In the genomic region with DNA sequence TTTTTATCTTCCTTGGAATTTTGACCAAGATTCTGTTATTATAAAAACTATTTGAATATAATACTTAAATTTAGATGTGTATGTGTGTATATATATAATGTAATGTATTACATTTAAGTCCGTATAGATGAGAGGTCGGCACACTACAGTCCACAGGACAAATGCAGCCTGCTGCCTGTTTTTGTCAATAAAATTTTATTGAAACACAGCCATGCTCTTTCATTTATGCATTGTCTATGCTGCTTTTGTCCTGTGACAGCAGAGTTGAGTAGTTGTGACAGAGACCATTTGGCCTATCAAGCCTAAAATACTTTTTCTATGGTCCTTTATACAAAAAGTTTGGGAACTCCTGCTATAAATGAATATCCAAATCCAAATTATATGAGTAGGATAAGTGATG, we compare ENCODE assay signal across 31 cellular contexts.
DNase-seq lines count a peak whose midpoint lies in the region; ATAC-seq, FAIRE-seq and TF ChIP-seq lines count a peak whose summit lies in the region.
"Had no signal": no experiment of that assay in that cellular context is flagged by ENCODE, and none has a peak within 500 bp of the region (broad histone marks: within the 10 kb centered on the region; RNA-seq: fewer than 3 reads in every experiment).

No MANE protein-coding gene starts in this region.

- DNase-seq in K562 (ENCODE audit: extremely low read depth in 1 of 4, low spot score in 3 of 4) (no peak), heart right ventricle (no peak)
- DNase-seq: 8988T; ACHN; AML-193; BE2C; C1 segment of cervical spinal cord; Caco-2; Calu3; CD4-positive, alpha-beta memory T cell; CD4-positive, alpha-beta T cell; CD4-positive, CD25-positive, alpha-beta regulatory T cell; CD8-positive, alpha-beta memory T cell; CD8-positive, alpha-beta T cell; COR-L47; DMS 273 treated with DMSO at 0.1 percent for 48 hours; DMS153; DMS53; DMS79; DMS79 treated with DMSO at 0.1 percent for 48 hours; DND-41; EL had no signal

- H4K20me1 ChIP-seq in K562 (replicated peaks; ENCODE audit: control insufficient read depth, insufficient read depth, low read length), result no peaks in the 10 kb centered on the region
- H4K20me1 ChIP-seq: BLaER1; BLaER1 treated with 17β-estradiol and CSF1 and Interleukin-3, amounts not matched to agents 10 nM and 100 nM had no signal

- TF ChIP-seq CTCF in K562 (IDR thresholded peaks at IDR 0.05 in 2 of 3, conservative IDR thresholded peaks at IDR 0.05 in 1 of 3; ENCODE audit: insufficient read depth in 2 of 3, low read depth in 1 of 3, low read length in 3 of 3), result no peak
- no peak for TF ChIP-seq CTCF in heart right ventricle (IDR thresholded peaks at IDR 0.05)

- no peak overlapping the region for H3K9ac ChIP-seq in K562 (ENCODE audit: insufficient read depth in 1 of 2, low read depth in 2 of 2, low read length in 2 of 2)
- H3K9ac ChIP-seq: BLaER1; BLaER1 treated with 17β-estradiol and CSF1 and Interleukin-3, amounts not matched to agents 10 nM and 100 nM had no signal

- CTCF ChIA-PET in K562 (lab: Yijun Ruan, JAX; ENCODE audit: low intra/inter-chr PET ratio), result no interaction called here

- H3K36me3 ChIP-seq in K562 (ENCODE audit: control insufficient read depth, insufficient read depth, low read length), result 0 out of 3 replicates have a peak, but pooled peaks cover 2% of the 10 kb centered on the region
- peaks cover 0 to 58% (median 6%) of the 10 kb centered on the region in 9 donors for H3K36me3 ChIP-seq in heart right ventricle
- H3K36me3 ChIP-seq: BE2C, BLaER1 had no signal

- H3K9me3 ChIP-seq in K562 (replicated peaks; ENCODE audit: control insufficient read depth, insufficient read depth, low read depth, low read length) (no peaks in the 10 kb centered on the region), heart right ventricle (no peaks in the 10 kb centered on the region)
- H3K9me3 ChIP-seq: A549; BE2C; BLaER1; BLaER1 treated with 17β-estradiol and CSF1 and Interleukin-3, amounts not matched to agents 10 nM and 100 nM; Caco-2 had no signal

- H3K4me1 ChIP-seq in K562 (replicated peaks in 1 of 2; ENCODE audit: control insufficient read depth in 2 of 2, insufficient read depth in 2 of 2, low read length in 2 of 2) (no peaks in the 10 kb centered on the region; a peak in 1 of 5 replicates), heart right ventricle (no peaks in the 10 kb centered on the region)
- H3K4me1 ChIP-seq: BE2C, BLaER1, Caco-2 had no signal

- in situ Hi-C loops in K562 (cut with MboI), result no loop called here

- intact Hi-C loops in K562 (cut with micrococcal nuclease), result no loop called here
- intact Hi-C loops in heart right ventricle (cut with DNase I), result no loop called here

- H3K4me3 ChIP-seq in K562, result no peak overlapping the region
- no peak overlapping the region for H3K4me3 ChIP-seq in heart right ventricle
- H3K4me3 ChIP-seq: A549; BLaER1; BLaER1 treated with 17β-estradiol and CSF1 and Interleukin-3, amounts not matched to agents 10 nM and 100 nM had no signal

- no peak overlapping the region for H3K27ac ChIP-seq in K562 (ENCODE audit: extremely low read depth, low read depth, low read length)
- no peak overlapping the region for H3K27ac ChIP-seq in heart right ventricle
- H3K27ac ChIP-seq: 22Rv1; A549; BLaER1; BLaER1 treated with 17β-estradiol and CSF1 and Interleukin-3, amounts not matched to agents 10 nM and 100 nM; C4-2B had no signal

- no peak overlapping the region for H2AFZ ChIP-seq in K562 (ENCODE audit: low read depth, low read length)

- POLR2A ChIA-PET in K562 (lab: Yijun Ruan, JAX), result no interaction called here

- no peaks in the 10 kb centered on the region for H3K27me3 ChIP-seq in K562 (ENCODE audit: control insufficient read depth in 2 of 2, insufficient read depth in 2 of 2, low read length in 2 of 2)
- no peaks in the 10 kb centered on the region for H3K27me3 ChIP-seq in heart right ventricle
- H3K27me3 ChIP-seq: BE2C; BLaER1; BLaER1 treated with 17β-estradiol and CSF1 and Interleukin-3, amounts not matched to agents 10 nM and 100 nM had no signal

- no peak for TF ChIP-seq POLR2A in K562 (conservative IDR thresholded peaks at IDR 0.05)

- FAIRE-seq in G401.6 (lab: Jason Lieb, UNC) (peak; percentile 53), K562 (lab: Jason Lieb, UNC) (no peak)
- FAIRE-seq: A204.1, A549, D721Med had no signal

- H3K4me2 ChIP-seq in K562 (ENCODE audit: insufficient read depth, low read length), result no peak overlapping the region
- H3K4me2 ChIP-seq: A549; BLaER1; BLaER1 treated with 17β-estradiol and CSF1 and Interleukin-3, amounts not matched to agents 10 nM and 100 nM had no signal

- no TSS peak for BruUV-seq in K562 (replicated peaks; lab: Mats Ljungman, UMichigan)

- TF ChIP-seq EP300 in K562 (IDR thresholded peaks at IDR 0.05; ENCODE audit: low read length), result no peak

- no peaks in the 10 kb centered on the region for H3K9me1 ChIP-seq in K562 (ENCODE audit: control insufficient read depth, insufficient read depth, low read length)

- 35% methylated on average over 2 of the region's 2 CpGs for WGBS in K562 (ENCODE audit: insufficient coverage, low coverage, missing lambda C conversion rate)
- 82 to 97% methylated on average over 2 of the region's 2 CpGs for WGBS in heart right ventricle, 2 donors

- no peak for TF ChIP-seq RAD21 in K562 (CRISPR knock-in tag; conservative IDR thresholded peaks at IDR 0.05 in 1 of 2, IDR thresholded peaks at IDR 0.05 in 1 of 2)

- H3K79me2 ChIP-seq in K562 (ENCODE audit: control insufficient read depth, insufficient read depth, low read length), result no peaks in the 10 kb centered on the region

- ATAC-seq in K562 (no peak), GM18858 (IDR thresholded peaks at IDR 0.05; ENCODE audit: unreplicated experiment) (no peak), heart right ventricle (no peak)
- ATAC-seq: A549; CD8-positive, alpha-beta T cell had no signal

TF ChIP-seq in K562, 482 proteins besides CTCF, POLR2A, EP300 and RAD21:
- no peak for TF ChIP-seq PHTF2 (CRISPR knock-in tag; IDR thresholded peaks at IDR 0.05)
- no peak for TF ChIP-seq HEY1 (CRISPR knock-in tag; IDR thresholded peaks at IDR 0.05; ENCODE audit: borderline replicate concordance)
- TF ChIP-seq PHB2 (IDR thresholded peaks at IDR 0.05; ENCODE audit: low read depth), result no peak
- no peak for TF ChIP-seq JUNB (CRISPR knock-in tag; conservative IDR thresholded peaks at IDR 0.05)
- no peak for TF ChIP-seq ZNF197 (CRISPR knock-in tag; IDR thresholded peaks at IDR 0.05; ENCODE audit: low read depth)
- TF ChIP-seq ZNF134 (CRISPR knock-in tag; conservative IDR thresholded peaks at IDR 0.05), result no peak
- TF ChIP-seq, protein P1, sequence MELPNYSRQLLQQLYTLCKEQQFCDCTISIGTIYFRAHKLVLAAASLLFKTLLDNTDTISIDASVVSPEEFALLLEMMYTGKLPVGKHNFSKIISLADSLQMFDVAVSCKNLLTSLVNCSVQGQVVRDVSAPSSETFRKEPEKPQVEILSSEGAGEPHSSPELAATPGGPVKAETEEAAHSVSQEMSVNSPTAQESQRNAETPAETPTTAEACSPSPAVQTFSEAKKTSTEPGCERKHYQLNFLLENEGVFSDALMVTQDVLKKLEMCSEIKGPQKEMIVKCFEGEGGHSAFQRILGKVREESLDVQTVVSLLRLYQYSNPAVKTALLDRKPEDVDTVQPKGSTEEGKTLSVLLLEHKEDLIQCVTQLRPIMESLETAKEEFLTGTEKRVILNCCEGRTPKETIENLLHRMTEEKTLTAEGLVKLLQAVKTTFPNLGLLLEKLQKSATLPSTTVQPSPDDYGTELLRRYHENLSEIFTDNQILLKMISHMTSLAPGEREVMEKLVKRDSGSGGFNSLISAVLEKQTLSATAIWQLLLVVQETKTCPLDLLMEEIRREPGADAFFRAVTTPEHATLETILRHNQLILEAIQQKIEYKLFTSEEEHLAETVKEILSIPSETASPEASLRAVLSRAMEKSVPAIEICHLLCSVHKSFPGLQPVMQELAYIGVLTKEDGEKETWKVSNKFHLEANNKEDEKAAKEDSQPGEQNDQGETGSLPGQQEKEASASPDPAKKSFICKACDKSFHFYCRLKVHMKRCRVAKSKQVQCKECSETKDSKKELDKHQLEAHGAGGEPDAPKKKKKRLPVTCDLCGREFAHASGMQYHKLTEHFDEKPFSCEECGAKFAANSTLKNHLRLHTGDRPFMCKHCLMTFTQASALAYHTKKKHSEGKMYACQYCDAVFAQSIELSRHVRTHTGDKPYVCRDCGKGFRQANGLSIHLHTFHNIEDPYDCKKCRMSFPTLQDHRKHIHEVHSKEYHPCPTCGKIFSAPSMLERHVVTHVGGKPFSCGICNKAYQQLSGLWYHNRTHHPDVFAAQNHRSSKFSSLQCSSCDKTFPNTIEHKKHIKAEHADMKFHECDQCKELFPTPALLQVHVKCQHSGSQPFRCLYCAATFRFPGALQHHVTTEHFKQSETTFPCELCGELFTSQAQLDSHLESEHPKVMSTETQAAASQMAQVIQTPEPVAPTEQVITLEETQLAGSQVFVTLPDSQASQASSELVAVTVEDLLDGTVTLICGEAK (IDR thresholded peaks at IDR 0.05), result peak; percentile 73
- TF ChIP-seq, protein P1 (CRISPR knock-in tag; IDR thresholded peaks at IDR 0.05), result peak; percentile 71; the same call in 1 of the 2 replicates
